ENCODE assay signal across 1 cellular context in the genomic region with DNA sequence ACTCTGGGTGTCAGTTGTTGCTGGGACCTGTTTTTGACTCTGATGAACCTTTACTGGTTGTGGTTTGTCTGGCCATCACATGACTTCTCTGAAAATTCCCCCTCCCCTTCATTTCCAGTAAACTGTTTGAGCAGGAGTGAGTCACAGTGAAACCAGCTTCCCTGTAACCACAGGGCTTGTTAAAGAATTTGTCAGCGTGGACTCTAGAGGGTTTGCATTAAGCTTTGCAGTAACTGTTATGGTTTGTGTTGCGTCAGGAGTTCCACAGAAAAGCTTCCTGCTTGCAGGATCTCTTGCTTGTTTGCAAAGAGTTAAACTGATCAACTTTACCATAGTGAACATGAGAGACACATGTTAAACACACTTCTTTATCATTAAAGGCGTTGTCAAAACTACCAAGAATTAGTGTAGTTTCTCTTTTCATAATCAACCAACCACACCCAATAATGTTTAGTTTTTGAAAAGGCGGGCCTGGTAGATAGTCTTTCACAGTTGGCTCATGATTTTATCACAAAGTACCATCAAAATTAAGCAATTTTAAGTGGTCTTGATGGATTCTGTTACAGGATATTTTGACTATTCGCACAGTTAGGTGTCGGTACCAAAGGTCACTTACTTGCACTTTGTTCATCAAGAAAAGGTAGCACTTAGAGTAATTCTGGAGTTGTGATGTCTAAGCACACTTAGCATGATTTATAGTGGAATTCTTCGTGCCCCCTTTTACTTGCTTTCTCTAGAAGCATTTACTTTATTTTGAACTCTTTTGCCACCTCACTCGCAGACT.
A peak's percentile ranks its signal among the peaks of the same experiment; 100 is the strongest.
TF ChIP-seq lines count a peak whose summit lies in the region.

No MANE protein-coding gene starts in this region.

TF ChIP-seq in K562, 482 proteins besides CTCF, POLR2A, EP300 and RAD21 (continued from another document and continues in another):
- TF ChIP-seq, protein P1, sequence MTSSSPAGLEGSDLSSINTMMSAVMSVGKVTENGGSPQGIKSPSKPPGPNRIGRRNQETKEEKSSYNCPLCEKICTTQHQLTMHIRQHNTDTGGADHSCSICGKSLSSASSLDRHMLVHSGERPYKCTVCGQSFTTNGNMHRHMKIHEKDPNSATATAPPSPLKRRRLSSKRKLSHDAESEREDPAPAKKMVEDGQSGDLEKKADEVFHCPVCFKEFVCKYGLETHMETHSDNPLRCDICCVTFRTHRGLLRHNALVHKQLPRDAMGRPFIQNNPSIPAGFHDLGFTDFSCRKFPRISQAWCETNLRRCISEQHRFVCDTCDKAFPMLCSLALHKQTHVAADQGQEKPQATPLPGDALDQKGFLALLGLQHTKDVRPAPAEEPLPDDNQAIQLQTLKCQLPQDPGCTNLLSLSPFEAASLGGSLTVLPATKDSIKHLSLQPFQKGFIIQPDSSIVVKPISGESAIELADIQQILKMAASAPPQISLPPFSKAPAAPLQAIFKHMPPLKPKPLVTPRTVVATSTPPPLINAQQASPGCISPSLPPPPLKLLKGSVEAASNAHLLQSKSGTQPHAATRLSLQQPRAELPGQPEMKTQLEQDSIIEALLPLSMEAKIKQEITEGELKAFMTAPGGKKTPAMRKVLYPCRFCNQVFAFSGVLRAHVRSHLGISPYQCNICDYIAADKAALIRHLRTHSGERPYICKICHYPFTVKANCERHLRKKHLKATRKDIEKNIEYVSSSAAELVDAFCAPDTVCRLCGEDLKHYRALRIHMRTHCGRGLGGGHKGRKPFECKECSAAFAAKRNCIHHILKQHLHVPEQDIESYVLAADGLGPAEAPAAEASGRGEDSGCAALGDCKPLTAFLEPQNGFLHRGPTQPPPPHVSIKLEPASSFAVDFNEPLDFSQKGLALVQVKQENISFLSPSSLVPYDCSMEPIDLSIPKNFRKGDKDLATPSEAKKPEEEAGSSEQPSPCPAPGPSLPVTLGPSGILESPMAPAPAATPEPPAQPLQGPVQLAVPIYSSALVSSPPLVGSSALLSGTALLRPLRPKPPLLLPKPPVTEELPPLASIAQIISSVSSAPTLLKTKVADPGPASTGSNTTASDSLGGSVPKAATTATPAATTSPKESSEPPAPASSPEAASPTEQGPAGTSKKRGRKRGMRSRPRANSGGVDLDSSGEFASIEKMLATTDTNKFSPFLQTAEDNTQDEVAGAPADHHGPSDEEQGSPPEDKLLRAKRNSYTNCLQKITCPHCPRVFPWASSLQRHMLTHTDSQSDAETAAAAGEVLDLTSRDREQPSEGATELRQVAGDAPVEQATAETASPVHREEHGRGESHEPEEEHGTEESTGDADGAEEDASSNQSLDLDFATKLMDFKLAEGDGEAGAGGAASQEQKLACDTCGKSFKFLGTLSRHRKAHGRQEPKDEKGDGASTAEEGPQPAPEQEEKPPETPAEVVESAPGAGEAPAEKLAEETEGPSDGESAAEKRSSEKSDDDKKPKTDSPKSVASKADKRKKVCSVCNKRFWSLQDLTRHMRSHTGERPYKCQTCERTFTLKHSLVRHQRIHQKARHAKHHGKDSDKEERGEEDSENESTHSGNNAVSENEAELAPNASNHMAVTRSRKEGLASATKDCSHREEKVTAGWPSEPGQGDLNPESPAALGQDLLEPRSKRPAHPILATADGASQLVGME (CRISPR knock-in tag; IDR thresholded peaks at IDR 0.05): no peak
- TF ChIP-seq, protein P2, sequence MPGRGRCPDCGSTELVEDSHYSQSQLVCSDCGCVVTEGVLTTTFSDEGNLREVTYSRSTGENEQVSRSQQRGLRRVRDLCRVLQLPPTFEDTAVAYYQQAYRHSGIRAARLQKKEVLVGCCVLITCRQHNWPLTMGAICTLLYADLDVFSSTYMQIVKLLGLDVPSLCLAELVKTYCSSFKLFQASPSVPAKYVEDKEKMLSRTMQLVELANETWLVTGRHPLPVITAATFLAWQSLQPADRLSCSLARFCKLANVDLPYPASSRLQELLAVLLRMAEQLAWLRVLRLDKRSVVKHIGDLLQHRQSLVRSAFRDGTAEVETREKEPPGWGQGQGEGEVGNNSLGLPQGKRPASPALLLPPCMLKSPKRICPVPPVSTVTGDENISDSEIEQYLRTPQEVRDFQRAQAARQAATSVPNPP (IDR thresholded peaks at IDR 0.05; ENCODE audit: borderline replicate concordance, insufficient read depth, insufficient read length): no peak
- TF ChIP-seq SAFB2 (IDR thresholded peaks at IDR 0.05; ENCODE audit: borderline replicate concordance, low read depth, low read length, severe bottlenecking): no peak
- TF ChIP-seq MEF2A (IDR thresholded peaks at IDR 0.05; ENCODE audit: control insufficient read depth, low read depth, low read length): peak; percentile 74
- no peak for TF ChIP-seq BMI1 (IDR thresholded peaks at IDR 0.05; ENCODE audit: low read length)
- TF ChIP-seq IRF2 (CRISPR knock-in tag; IDR thresholded peaks at IDR 0.05): no peak
- TF ChIP-seq, protein P3, sequence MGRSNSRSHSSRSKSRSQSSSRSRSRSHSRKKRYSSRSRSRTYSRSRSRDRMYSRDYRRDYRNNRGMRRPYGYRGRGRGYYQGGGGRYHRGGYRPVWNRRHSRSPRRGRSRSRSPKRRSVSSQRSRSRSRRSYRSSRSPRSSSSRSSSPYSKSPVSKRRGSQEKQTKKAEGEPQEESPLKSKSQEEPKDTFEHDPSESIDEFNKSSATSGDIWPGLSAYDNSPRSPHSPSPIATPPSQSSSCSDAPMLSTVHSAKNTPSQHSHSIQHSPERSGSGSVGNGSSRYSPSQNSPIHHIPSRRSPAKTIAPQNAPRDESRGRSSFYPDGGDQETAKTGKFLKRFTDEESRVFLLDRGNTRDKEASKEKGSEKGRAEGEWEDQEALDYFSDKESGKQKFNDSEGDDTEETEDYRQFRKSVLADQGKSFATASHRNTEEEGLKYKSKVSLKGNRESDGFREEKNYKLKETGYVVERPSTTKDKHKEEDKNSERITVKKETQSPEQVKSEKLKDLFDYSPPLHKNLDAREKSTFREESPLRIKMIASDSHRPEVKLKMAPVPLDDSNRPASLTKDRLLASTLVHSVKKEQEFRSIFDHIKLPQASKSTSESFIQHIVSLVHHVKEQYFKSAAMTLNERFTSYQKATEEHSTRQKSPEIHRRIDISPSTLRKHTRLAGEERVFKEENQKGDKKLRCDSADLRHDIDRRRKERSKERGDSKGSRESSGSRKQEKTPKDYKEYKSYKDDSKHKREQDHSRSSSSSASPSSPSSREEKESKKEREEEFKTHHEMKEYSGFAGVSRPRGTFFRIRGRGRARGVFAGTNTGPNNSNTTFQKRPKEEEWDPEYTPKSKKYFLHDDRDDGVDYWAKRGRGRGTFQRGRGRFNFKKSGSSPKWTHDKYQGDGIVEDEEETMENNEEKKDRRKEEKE (IDR thresholded peaks at IDR 0.05; ENCODE audit: borderline replicate concordance in 1 of 2, control insufficient read depth in 1 of 2, low read depth in 2 of 2, low read length in 1 of 2): peak in 1 of 2 experiments; percentile 70; a peak in 1 of 4 replicates
- TF ChIP-seq, protein P4, sequence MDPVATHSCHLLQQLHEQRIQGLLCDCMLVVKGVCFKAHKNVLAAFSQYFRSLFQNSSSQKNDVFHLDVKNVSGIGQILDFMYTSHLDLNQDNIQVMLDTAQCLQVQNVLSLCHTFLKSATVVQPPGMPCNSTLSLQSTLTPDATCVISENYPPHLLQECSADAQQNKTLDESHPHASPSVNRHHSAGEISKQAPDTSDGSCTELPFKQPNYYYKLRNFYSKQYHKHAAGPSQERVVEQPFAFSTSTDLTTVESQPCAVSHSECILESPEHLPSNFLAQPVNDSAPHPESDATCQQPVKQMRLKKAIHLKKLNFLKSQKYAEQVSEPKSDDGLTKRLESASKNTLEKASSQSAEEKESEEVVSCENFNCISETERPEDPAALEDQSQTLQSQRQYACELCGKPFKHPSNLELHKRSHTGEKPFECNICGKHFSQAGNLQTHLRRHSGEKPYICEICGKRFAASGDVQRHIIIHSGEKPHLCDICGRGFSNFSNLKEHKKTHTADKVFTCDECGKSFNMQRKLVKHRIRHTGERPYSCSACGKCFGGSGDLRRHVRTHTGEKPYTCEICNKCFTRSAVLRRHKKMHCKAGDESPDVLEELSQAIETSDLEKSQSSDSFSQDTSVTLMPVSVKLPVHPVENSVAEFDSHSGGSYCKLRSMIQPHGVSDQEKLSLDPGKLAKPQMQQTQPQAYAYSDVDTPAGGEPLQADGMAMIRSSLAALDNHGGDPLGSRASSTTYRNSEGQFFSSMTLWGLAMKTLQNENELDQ (CRISPR knock-in tag; IDR thresholded peaks at IDR 0.05; ENCODE audit: borderline replicate concordance): no peak
- TF ChIP-seq COPS2 (conservative IDR thresholded peaks at IDR 0.05): no peak
- no peak for TF ChIP-seq ZNF668 (CRISPR knock-in tag; IDR thresholded peaks at IDR 0.05)
- no peak for TF ChIP-seq ZNF324 (CRISPR knock-in tag; IDR thresholded peaks at IDR 0.05)
- TF ChIP-seq HNRNPK (IDR thresholded peaks at IDR 0.05; ENCODE audit: low read depth, low read length, poor library complexity, severe bottlenecking): no peak
- TF ChIP-seq, protein P5, sequence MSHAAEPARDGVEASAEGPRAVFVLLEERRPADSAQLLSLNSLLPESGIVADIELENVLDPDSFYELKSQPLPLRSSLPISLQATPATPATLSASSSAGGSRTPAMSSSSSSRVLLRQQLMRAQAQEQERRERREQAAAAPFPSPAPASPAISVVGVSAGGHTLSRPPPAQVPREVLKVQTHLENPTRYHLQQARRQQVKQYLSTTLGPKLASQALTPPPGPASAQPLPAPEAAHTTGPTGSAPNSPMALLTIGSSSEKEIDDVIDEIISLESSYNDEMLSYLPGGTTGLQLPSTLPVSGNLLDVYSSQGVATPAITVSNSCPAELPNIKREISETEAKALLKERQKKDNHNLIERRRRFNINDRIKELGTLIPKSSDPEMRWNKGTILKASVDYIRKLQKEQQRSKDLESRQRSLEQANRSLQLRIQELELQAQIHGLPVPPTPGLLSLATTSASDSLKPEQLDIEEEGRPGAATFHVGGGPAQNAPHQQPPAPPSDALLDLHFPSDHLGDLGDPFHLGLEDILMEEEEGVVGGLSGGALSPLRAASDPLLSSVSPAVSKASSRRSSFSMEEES (CRISPR knock-in tag; IDR thresholded peaks at IDR 0.05): peak; percentile 96
- no peak for TF ChIP-seq NCOA6 (IDR thresholded peaks at IDR 0.05)
- TF ChIP-seq NR2C1 (IDR thresholded peaks at IDR 0.05): no peak; the same call in 1 of the 2 replicates
- peak; percentile 35; the same call in 1 of the 2 replicates for TF ChIP-seq NR2C1 (tag; IDR thresholded peaks at IDR 0.05)
- TF ChIP-seq CCAR2 (IDR thresholded peaks at IDR 0.05; ENCODE audit: low read depth, low read length): no peak
- TF ChIP-seq SMAD3 (CRISPR knock-in tag; conservative IDR thresholded peaks at IDR 0.05): no peak
- peak; percentile 95 for TF ChIP-seq DPF2 (IDR thresholded peaks at IDR 0.05)
- peak; percentile 49; the same call in 1 of the 2 replicates for TF ChIP-seq RFX1 (IDR thresholded peaks at IDR 0.05)
- TF ChIP-seq SIX5 (IDR thresholded peaks at IDR 0.05; ENCODE audit: borderline replicate concordance in 1 of 2, insufficient read depth in 1 of 2, low read depth in 1 of 2, low read length in 2 of 2): no peak
- TF ChIP-seq RB1 (IDR thresholded peaks at IDR 0.05; ENCODE audit: low read depth): no peak
- 0 out of 2 replicates have a peak, but pooled peaks have one; percentile 55 for TF ChIP-seq ZBED1 (IDR thresholded peaks at IDR 0.05)
- no peak for TF ChIP-seq ZNF717 (CRISPR knock-in tag; IDR thresholded peaks at IDR 0.05)
- TF ChIP-seq C11orf30 (IDR thresholded peaks at IDR 0.05; ENCODE audit: low read depth): no peak
- no peak for TF ChIP-seq ZNF75A (CRISPR knock-in tag; IDR thresholded peaks at IDR 0.05)
- peak; percentile 74 for TF ChIP-seq POLR2H (tag; IDR thresholded peaks at IDR 0.05; ENCODE audit: low read depth)
- TF ChIP-seq STAG1 (CRISPR knock-in tag; IDR thresholded peaks at IDR 0.05; ENCODE audit: borderline replicate concordance): no peak
- peak; percentile 89 for TF ChIP-seq MYBL2 (IDR thresholded peaks at IDR 0.05; ENCODE audit: low read depth)
- TF ChIP-seq MYBL2 (CRISPR knock-in tag; IDR thresholded peaks at IDR 0.05; ENCODE audit: borderline replicate concordance): no peak
- TF ChIP-seq BACH1 (tag; IDR thresholded peaks at IDR 0.05): peak; percentile 57
- no peak for TF ChIP-seq SRSF9 (IDR thresholded peaks at IDR 0.05; ENCODE audit: borderline replicate concordance, low read depth, low read length)
- TF ChIP-seq, protein P6, sequence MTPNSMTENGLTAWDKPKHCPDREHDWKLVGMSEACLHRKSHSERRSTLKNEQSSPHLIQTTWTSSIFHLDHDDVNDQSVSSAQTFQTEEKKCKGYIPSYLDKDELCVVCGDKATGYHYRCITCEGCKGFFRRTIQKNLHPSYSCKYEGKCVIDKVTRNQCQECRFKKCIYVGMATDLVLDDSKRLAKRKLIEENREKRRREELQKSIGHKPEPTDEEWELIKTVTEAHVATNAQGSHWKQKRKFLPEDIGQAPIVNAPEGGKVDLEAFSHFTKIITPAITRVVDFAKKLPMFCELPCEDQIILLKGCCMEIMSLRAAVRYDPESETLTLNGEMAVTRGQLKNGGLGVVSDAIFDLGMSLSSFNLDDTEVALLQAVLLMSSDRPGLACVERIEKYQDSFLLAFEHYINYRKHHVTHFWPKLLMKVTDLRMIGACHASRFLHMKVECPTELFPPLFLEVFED (CRISPR knock-in tag; conservative IDR thresholded peaks at IDR 0.05): no peak
- no peak for TF ChIP-seq HIVEP1 (CRISPR knock-in tag; IDR thresholded peaks at IDR 0.05)
- no peak for TF ChIP-seq ETS2 (tag; IDR thresholded peaks at IDR 0.05; ENCODE audit: borderline replicate concordance, poor library complexity, severe bottlenecking)
- peak; percentile 85 for TF ChIP-seq NCOR1 (IDR thresholded peaks at IDR 0.05)
- TF ChIP-seq NUFIP1 (IDR thresholded peaks at IDR 0.05; ENCODE audit: partially characterized antibody): no peak
- no peak for TF ChIP-seq CSDE1 (IDR thresholded peaks at IDR 0.05)
- no peak; the same call in 1 of the 2 replicates for TF ChIP-seq KLF6 (CRISPR knock-in tag; IDR thresholded peaks at IDR 0.05; ENCODE audit: borderline replicate concordance)
- TF ChIP-seq SIN3A (IDR thresholded peaks at IDR 0.05; ENCODE audit: borderline replicate concordance in 2 of 2, control insufficient read depth in 1 of 2, low read depth in 2 of 2, low read length in 2 of 2): no peak; a peak in 1 of 4 replicates
- TF ChIP-seq TRIM28 (IDR thresholded peaks at IDR 0.05): 0 out of 2 replicates have a peak, but pooled peaks have one; percentile 37
- TF ChIP-seq ZNF23 (CRISPR knock-in tag; IDR thresholded peaks at IDR 0.05): no peak
- peak; percentile 62 for TF ChIP-seq RBFOX2 (IDR thresholded peaks at IDR 0.05; ENCODE audit: low read depth, low read length)
- no peak for TF ChIP-seq ZNF780A (CRISPR knock-in tag; IDR thresholded peaks at IDR 0.05)
- no peak for TF ChIP-seq ELF2 (CRISPR knock-in tag; IDR thresholded peaks at IDR 0.05)
- TF ChIP-seq ZNF696 (CRISPR knock-in tag; conservative IDR thresholded peaks at IDR 0.05): no peak
- TF ChIP-seq ELF4 (CRISPR knock-in tag; IDR thresholded peaks at IDR 0.05): no peak
- peak; percentile 84 for TF ChIP-seq CC2D1A (IDR thresholded peaks at IDR 0.05)
- peak; percentile 50 for TF ChIP-seq DACH1 (IDR thresholded peaks at IDR 0.05; ENCODE audit: partially characterized antibody)
- TF ChIP-seq ZNF830 (CRISPR knock-in tag; IDR thresholded peaks at IDR 0.05): no peak
- no peak for TF ChIP-seq IRF1 (CRISPR knock-in tag; IDR thresholded peaks at IDR 0.05; ENCODE audit: borderline replicate concordance)
- TF ChIP-seq ARNT (IDR thresholded peaks at IDR 0.05): peak; percentile 53 to 80; a peak in 3 of 4 replicates
